In the genomic region with DNA sequence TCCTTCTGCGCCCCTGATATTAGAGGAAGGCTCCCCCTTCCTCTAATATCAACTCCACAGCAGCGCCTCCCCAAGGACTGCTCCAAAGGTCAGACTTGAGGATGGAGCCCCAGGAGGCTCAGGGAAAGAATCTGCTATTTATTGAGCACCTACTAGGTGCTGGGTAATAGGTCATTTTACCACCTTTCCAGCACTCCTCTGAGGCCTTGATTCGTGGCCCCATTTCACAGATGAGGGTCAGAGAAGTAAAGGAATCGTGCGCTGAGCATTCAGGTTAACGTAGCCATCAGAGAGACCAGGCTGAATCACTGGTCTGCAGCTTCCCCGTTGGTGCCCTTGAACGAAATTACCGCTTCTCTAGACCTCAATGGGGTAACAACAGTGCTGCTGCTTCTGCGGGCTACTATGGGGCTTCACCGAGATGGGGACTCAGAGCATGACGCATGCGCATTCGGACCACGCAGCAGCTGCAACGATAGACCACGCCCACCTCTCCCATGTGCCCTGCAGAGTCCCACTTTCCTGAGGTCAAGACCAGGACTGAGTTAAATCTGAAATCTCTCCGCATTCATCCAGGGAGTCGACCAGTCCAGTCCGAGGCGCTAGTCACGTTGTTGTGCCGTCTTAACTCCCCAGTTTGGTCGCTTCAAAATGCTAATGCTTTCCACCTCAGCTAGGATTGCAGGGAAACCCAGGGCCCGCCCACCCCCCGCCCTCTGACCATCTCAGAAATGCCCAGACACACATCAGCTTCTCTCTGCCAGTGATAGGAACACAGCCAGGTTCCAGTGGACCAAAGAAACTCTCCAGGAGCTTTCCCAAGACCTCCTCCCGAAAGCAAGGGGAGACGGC, we compare ENCODE assay signal across 10 cellular contexts. TPM values are rescaled to one million over a fixed set of nuclear protein-coding genes. Genes with fewer than 3 reads are reported as not detected.
DNase-seq lines count a peak whose midpoint lies in the region; ATAC-seq lines count a peak whose summit lies in the region.
"Had no signal": no experiment of that assay in that cellular context is flagged by ENCODE, and none has a peak within 500 bp of the region (broad histone marks: within the 10 kb centered on the region; RNA-seq: fewer than 3 reads in every experiment).

No MANE protein-coding gene starts in this region.

- no peaks in the 10 kb centered on the region for H3K36me3 ChIP-seq in H7 (replicated peaks; ENCODE audit: control insufficient read depth, insufficient read depth, low read length)

- H3K4me3 ChIP-seq in H7 (ENCODE audit: insufficient read depth, low read depth, low read length), result peak overlapping the region; percentile 48

- intact Hi-C loops in left ventricle myocardium superior (cut with micrococcal nuclease), result no loop called here

- peaks cover 24% of the 10 kb centered on the region; the same call in 1 of the 2 replicates for H3K27me3 ChIP-seq in H7 (ENCODE audit: control insufficient read depth, insufficient read depth, low read length)

- ATAC-seq in left ventricle myocardium superior (peak; percentile 76), GM21717 (IDR thresholded peaks at IDR 0.05; ENCODE audit: unreplicated experiment) (no peak)

- DNase-seq in H7, result peak; percentile 93
- DNase-seq in activated T-cell treated with anti-CD3 and anti-CD28 coated beads, Interleukin-2, amount 50 U/mL, for 48 hours, result peak; percentile 39 to 52
- peak; percentile 82 for DNase-seq in left ventricle myocardium superior
- DNase-seq in retina, result peak; percentile 90
- no peak for DNase-seq in NCI-H2171 (lab: John Stamatoyannopoulos, UW)
- DNase-seq in NAMALWA (ENCODE audit: low spot score), result no peak
- no peak for DNase-seq in T1000 (lab: John Stamatoyannopoulos, UW)
- DNase-seq: activated CD4-positive, alpha-beta T cell treated with anti-CD3 and anti-CD28 coated beads, Interleukin-2, amount 50 U/mL, for 4 hours; KG1 had no signal

RNA-seq across cellular contexts. Expression of a gene that starts 12.9 kb away (rescaled TPM):
- 0.92 and 1.5 TPM in 2 replicates for total RNA-seq in H7 (2014; rRNA removed; shearing (Covaris generic))
- total RNA-seq in left ventricle myocardium superior, result 9.9 TPM

RNA-seq across cellular contexts. Expression of a gene that starts 34.9 kb away (rescaled TPM):
- 30.8 and 32.6 TPM in 2 replicates for total RNA-seq in H7 (2014; rRNA removed; shearing (Covaris generic))
- 45.0 TPM for total RNA-seq in left ventricle myocardium superior

Comparison
In these comparisons a context has a peak if more than half of its experiments do, and no peak if none do; other contexts are left out.
1. DNase-seq: peak in H7 (single experiment), activated T-cell treated with anti-CD3 and anti-CD28 coated beads, Interleukin-2, amount 50 U/mL, for 48 hours (2 of 2), left ventricle myocardium superior (single experiment) and retina (single experiment); none in NCI-H2171 (single experiment), NAMALWA (single experiment) and T1000 (single experiment).